ENCODE assay signal across 8 cellular contexts in the genomic region with DNA sequence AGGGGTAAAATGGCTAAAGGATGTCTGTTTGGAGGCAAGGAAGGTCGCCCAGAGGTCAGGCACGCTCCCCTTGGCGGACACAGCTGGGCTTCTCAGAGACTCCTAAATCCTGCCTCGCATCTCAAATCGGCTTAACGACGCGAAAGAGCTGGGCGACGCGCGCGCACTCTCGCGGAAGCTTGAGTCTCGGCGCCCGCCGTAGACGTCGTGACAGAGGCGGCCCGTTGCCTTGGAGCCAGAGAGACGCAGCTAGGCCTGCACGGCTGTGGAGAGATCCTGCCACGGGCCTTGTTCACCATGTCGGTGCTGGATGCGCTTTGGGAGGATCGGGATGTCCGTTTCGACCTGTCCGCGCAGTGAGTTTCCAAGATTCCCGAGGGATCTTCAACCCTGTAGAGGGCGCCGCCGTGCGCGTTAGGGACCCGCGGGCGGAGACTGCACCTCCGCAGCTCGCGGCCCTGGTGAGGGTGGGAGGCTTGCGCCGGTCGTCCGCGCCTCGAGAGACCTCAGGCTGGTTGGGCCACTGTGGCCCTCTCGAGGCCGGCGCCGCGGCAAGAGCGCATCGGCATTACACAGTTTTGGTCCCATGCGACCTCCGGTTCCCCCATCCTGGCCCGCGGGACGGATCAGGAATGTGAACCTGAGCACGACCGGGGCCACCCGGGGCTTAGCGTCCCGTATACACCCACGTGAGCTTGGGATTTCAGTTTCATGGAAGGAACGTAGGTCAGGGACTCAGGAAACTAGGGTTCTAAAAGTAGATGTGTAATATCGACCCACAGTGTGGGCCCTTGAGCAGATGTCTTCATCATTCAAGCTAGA. TPM values are rescaled to one million over a fixed set of nuclear protein-coding genes. Genes with fewer than 3 reads are reported as not detected.
DNase-seq lines count a peak whose midpoint lies in the region; ATAC-seq and TF ChIP-seq lines count a peak whose summit lies in the region.

Gene BBS5, plus strand, starts transcription at position 238 of the 822 bp plus-strand sequence. Its CDS starts 60 bp downstream, at position 298.

- peaks cover 17% of the 10 kb centered on the region for H3K4me1 Mint-ChIP-seq in activated T-cell treated with anti-CD3 and anti-CD28 coated beads, Interleukin-2, amount 50 U/mL, for 72 hours (ENCODE audit: low read depth)
- peaks cover 8 to 17% (median 11%) of the 10 kb centered on the region in 3 donors for H3K4me1 Mint-ChIP-seq in naive B cell
- peaks cover 12% of the 10 kb centered on the region for H3K4me1 Mint-ChIP-seq in stimulated activated effector memory CD8-positive, alpha-beta T cell treated with anti-CD3 and anti-CD28 coated beads, Interleukin-12 subunit alpha, Interleukin-12 subunit beta, amount 100 ng/mL, for 72 hours

- no peaks in the 10 kb centered on the region for H3K9me2 ChIP-seq in PC-3 (replicated peaks; ENCODE audit: low read length)

- H3K27ac ChIP-seq in PC-3 (ENCODE audit: low read length) (no peak within 1 kb of the TSS; the same call in 1 of the 2 replicates), fibroblast of lung (ENCODE audit: insufficient read depth, low read length) (peak within 1 kb of the TSS; percentile 69)

- H4K20me1 ChIP-seq in PC-3 (ENCODE audit: low read length) (no peaks in the 10 kb centered on the region), fibroblast of lung (ENCODE audit: control insufficient read depth, extremely low read depth, insufficient read depth, low read length) (no peaks in the 10 kb centered on the region)

- H3K9me3 ChIP-seq in PC-3 (ENCODE audit: low read length) (no peaks in the 10 kb centered on the region), fibroblast of lung (ENCODE audit: control insufficient read depth, insufficient read depth, low read depth, low read length) (no peaks in the 10 kb centered on the region)

- H3K4me3 ChIP-seq in PC-3 (ENCODE audit: low read length) (peak within 1 kb of the TSS; percentile 67), fibroblast of lung (replicated peaks in 1 of 4; ENCODE audit: control extremely low read depth in 1 of 4, insufficient read depth in 1 of 4, low read depth in 3 of 4, low read length in 4 of 4) (peak within 1 kb of the TSS; percentile 63 to 97 (median 80))

- POLR2A ChIA-PET in PC-3 (lab: Charles Lee; ENCODE audit: unreplicated experiment) = interaction anchor here (0.5 to 0.6 kb wide), 2 partner anchors 9 to 15 kb away, joined by 3 to 5 read pairs; no protein-coding TSS in a partner anchor

- CTCF ChIA-PET in PC-3 (lab: Charles Lee) = interaction anchor here (0.5 to 1.4 kb wide), 6 partner anchors 15 to 310 kb away, joined by 3 to 5 read pairs (median 3); partner anchors contain the start of gene KLHL41

- peak within 1 kb of the TSS; percentile 91 to 97 for H3K4me3 Mint-ChIP-seq in activated T-cell treated with anti-CD3 and anti-CD28 coated beads, Interleukin-2, amount 50 U/mL, for 72 hours
- H3K4me3 Mint-ChIP-seq in naive B cell = peak within 1 kb of the TSS; percentile 85 to 95 (median 90)
- peak within 1 kb of the TSS; percentile 81 for H3K4me3 Mint-ChIP-seq in stimulated activated effector memory CD8-positive, alpha-beta T cell treated with anti-CD3 and anti-CD28 coated beads, Interleukin-12 subunit alpha, Interleukin-12 subunit beta, amount 100 ng/mL, for 72 hours

- H2AFZ ChIP-seq in PC-3 (ENCODE audit: low read length) (peak within 1 kb of the TSS; percentile 79), fibroblast of lung (ENCODE audit: low read length) (peak within 1 kb of the TSS; percentile 90)

- peak within 1 kb of the TSS; percentile 66 for H3K27ac Mint-ChIP-seq in activated T-cell treated with anti-CD3 and anti-CD28 coated beads, Interleukin-2, amount 50 U/mL, for 72 hours
- peak within 1 kb of the TSS in 4 of 6 donors; percentile 30 to 83 (median 62) for H3K27ac Mint-ChIP-seq in naive B cell
- H3K27ac Mint-ChIP-seq in stimulated activated effector memory CD8-positive, alpha-beta T cell treated with anti-CD3 and anti-CD28 coated beads, Interleukin-12 subunit alpha, Interleukin-12 subunit beta, amount 100 ng/mL, for 72 hours = peak within 1 kb of the TSS; percentile 81

- H3K36me3 ChIP-seq in PC-3 (ENCODE audit: low read depth, low read length) = no peaks in the 10 kb centered on the region
- H3K36me3 ChIP-seq in fibroblast of lung (ENCODE audit: control insufficient read depth, insufficient read depth, low read length) = no peaks in the 10 kb centered on the region

- H3F3A ChIP-seq in PC-3 (ENCODE audit: low read length, unreplicated experiment) = no peaks in the 10 kb centered on the region

- ATAC-seq in GM21360 (IDR thresholded peaks at IDR 0.05; ENCODE audit: unreplicated experiment) (peak; percentile 95), PC-3 (peak; percentile 83), naive B cell (ENCODE audit: low read depth in 2 of 2) (peak; percentile 89 to 92)
- peak; percentile 95 to 98 for ATAC-seq in activated T-cell treated with anti-CD3 and anti-CD28 coated beads, Interleukin-2, amount 50 U/mL, for 72 hours (replicated peaks in 1 of 2)
- peak; percentile 98 for ATAC-seq in stimulated activated effector memory CD8-positive, alpha-beta T cell treated with anti-CD3 and anti-CD28 coated beads, Interleukin-12 subunit alpha, Interleukin-12 subunit beta, amount 100 ng/mL, for 72 hours

- no peaks in the 10 kb centered on the region for H3K9me3 Mint-ChIP-seq in activated T-cell treated with anti-CD3 and anti-CD28 coated beads, Interleukin-2, amount 50 U/mL, for 72 hours
- peaks cover 0 to 2% (median 0%) of the 10 kb centered on the region in 7 donors for H3K9me3 Mint-ChIP-seq in naive B cell
- H3K9me3 Mint-ChIP-seq in stimulated activated effector memory CD8-positive, alpha-beta T cell treated with anti-CD3 and anti-CD28 coated beads, Interleukin-12 subunit alpha, Interleukin-12 subunit beta, amount 100 ng/mL, for 72 hours = no peaks in the 10 kb centered on the region

- TF ChIP-seq CTCF in PC-3 (conservative IDR thresholded peaks at IDR 0.05; ENCODE audit: low read depth, low read length) = peak; percentile 76
- peak; percentile 42 to 55 for TF ChIP-seq CTCF in fibroblast of lung (conservative IDR thresholded peaks at IDR 0.05 in 1 of 2, IDR thresholded peaks at IDR 0.05 in 1 of 2; ENCODE audit: low read depth in 1 of 2, low read length in 2 of 2)

- intact Hi-C loops in PC-3 (cut with micrococcal nuclease) = loop anchor here (1.0 to 10.0 kb wide), 2 partner anchors 28 to 105 kb away; partner anchors contain the start of gene PPIG

- H3K27me3 ChIP-seq in PC-3 (ENCODE audit: low read length) (no peaks in the 10 kb centered on the region), fibroblast of lung (ENCODE audit: control insufficient read depth, insufficient read depth, low read length) (no peaks in the 10 kb centered on the region)

- H3K4me1 ChIP-seq in PC-3 (ENCODE audit: insufficient read depth, low read length) (peaks cover 18% of the 10 kb centered on the region), fibroblast of lung (ENCODE audit: control insufficient read depth, extremely low read depth, insufficient read depth, low read length) (no peaks in the 10 kb centered on the region)

- no TSS peak for BruUV-seq in PC-3 (replicated peaks; lab: Mats Ljungman, UMichigan)

- H3K27me3 Mint-ChIP-seq in activated T-cell treated with anti-CD3 and anti-CD28 coated beads, Interleukin-2, amount 50 U/mL, for 72 hours (ENCODE audit: low read depth) = no peaks in the 10 kb centered on the region
- peaks cover 0 to 6% (median 0%) of the 10 kb centered on the region in 3 donors for H3K27me3 Mint-ChIP-seq in naive B cell

- H3K4me2 ChIP-seq in PC-3 (ENCODE audit: low read length) = peak within 1 kb of the TSS; percentile 79
- H3K4me2 ChIP-seq in fibroblast of lung (ENCODE audit: extremely low read depth, insufficient read depth, low read length) = peak within 1 kb of the TSS; percentile 90

- H3K79me2 ChIP-seq in PC-3 (ENCODE audit: low read length) = no peaks in the 10 kb centered on the region
- no peaks in the 10 kb centered on the region for H3K79me2 ChIP-seq in fibroblast of lung (ENCODE audit: control insufficient read depth, insufficient read depth, low read length)

- H3K36me3 Mint-ChIP-seq in activated T-cell treated with anti-CD3 and anti-CD28 coated beads, Interleukin-2, amount 50 U/mL, for 72 hours (ENCODE audit: insufficient read depth in 2 of 2) = no peaks in the 10 kb centered on the region
- H3K36me3 Mint-ChIP-seq in naive B cell = no peaks in the 10 kb centered on the region
- H3K36me3 Mint-ChIP-seq in stimulated activated effector memory CD8-positive, alpha-beta T cell treated with anti-CD3 and anti-CD28 coated beads, Interleukin-12 subunit alpha, Interleukin-12 subunit beta, amount 100 ng/mL, for 72 hours = no peaks in the 10 kb centered on the region

- peak within 1 kb of the TSS; percentile 68 for H3K9ac ChIP-seq in PC-3 (ENCODE audit: low read length)
- peak within 1 kb of the TSS; percentile 78 for H3K9ac ChIP-seq in fibroblast of lung (ENCODE audit: insufficient read depth, low read length)

- peak; percentile 61 for DNase-seq in COLO829 (ENCODE audit: low spot score)
- peak; percentile 52 for DNase-seq in HT1080 (ENCODE audit: low read depth)
- DNase-seq in PC-3 = peak; percentile 72
- DNase-seq in activated T-cell treated with anti-CD3 and anti-CD28 coated beads, Interleukin-2, amount 50 U/mL, for 72 hours = peak; percentile 81
- DNase-seq in fibroblast of lung (ENCODE audit: low read depth in 2 of 2) = peak; percentile 88
- DNase-seq in naive B cell = peak; percentile 36
- DNase-seq in stimulated activated effector memory CD8-positive, alpha-beta T cell treated with anti-CD3 and anti-CD28 coated beads, Interleukin-12 subunit alpha, Interleukin-12 subunit beta, amount 100 ng/mL, for 72 hours (ENCODE audit: low spot score in 2 of 2) = peak; percentile 70 to 85

RNA-seq across cellular contexts. Expression of gene BBS5, which starts in this region (rescaled TPM):
- 1.9 and 2.0 TPM in 2 replicates for total RNA-seq in HT1080 (2014; rRNA removed; shearing (Covaris generic))
- 5.2 and 5.3 TPM in 2 replicates for polyA plus RNA-seq in HT1080 (2015; cell fraction: cytosol; rRNA removed)
- 8.2 and 12.1 TPM in 2 replicates for polyA plus RNA-seq in HT1080 (2015; cell fraction: nucleus; rRNA removed)
- total RNA-seq in PC-3 (2014; rRNA removed) (3.3 and 3.8 TPM in 2 replicates), fibroblast of lung (5.6 and 7.1 TPM in 2 replicates)
- 1 to 10 TPM; 2.2 to 3.5 TPM for total RNA-seq in activated T-cell treated with anti-CD3 and anti-CD28 coated beads, Interleukin-2, amount 50 U/mL, for 72 hours
- polyA plus RNA-seq in fibroblast of lung (3.4 and 4.6 TPM in 2 replicates), naive B cell (ENCODE audit: low read depth in 6 of 6) (under 1 TPM in 3 of 6 donors, not detected in 3; 0.19 to 0.44 (median 0.29) TPM)
- 4.6 and 5.0 TPM in 2 replicates for polyA plus RNA-seq in fibroblast of lung (2012)
- 0.19 and 0.79 TPM in 2 replicates for polyA minus RNA-seq in fibroblast of lung (ENCODE audit: low replicate concordance)

Comparison
In these comparisons a context has a peak if more than half of its experiments do, and no peak if none do; other contexts are left out.
1. Peak in DNase-seq and ATAC-seq in naive B cell; RNA of the gene not detected or under 1 TPM.
2. DNase-seq: peak in every context shown above with its lines; median percentile 88 in fibroblast of lung; 81 in activated T-cell treated with anti-CD3 and anti-CD28 coated beads, Interleukin-2, amount 50 U/mL, for 72 hours; 78 in stimulated activated effector memory CD8-positive, alpha-beta T cell treated with anti-CD3 and anti-CD28 coated beads, Interleukin-12 subunit alpha, Interleukin-12 subunit beta, amount 100 ng/mL, for 72 hours; 72 in PC-3; 61 in COLO829; 52 in HT1080; 36 in naive B cell.